Comparison of ENCODE assay signal across 1 cellular context in the genomic region with DNA sequence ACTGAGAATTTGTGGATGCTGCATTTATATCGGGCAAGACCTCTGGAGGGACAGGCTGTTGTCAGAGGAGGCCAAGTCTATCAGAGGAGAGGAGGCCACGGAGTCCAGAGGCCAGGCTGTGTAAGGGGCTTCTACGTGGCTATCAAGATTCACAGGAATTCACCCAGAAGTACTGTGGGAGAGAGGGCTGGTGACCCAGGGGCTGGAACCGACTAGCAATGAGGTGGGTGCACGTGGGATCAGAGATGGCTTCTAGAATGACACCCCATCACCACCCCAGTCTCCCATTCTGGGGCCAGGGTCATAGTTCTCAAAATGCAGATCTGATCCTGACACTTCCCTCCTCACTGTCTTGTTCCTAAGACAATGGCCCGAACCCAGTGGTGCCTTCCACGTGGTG.
TF ChIP-seq lines count a peak whose summit lies in the region.

No MANE protein-coding gene starts in this region.

TF ChIP-seq in H1, 55 proteins besides CTCF, POLR2A, EP300 and RAD21 (continued from another document):
- TF ChIP-seq, protein P1, sequence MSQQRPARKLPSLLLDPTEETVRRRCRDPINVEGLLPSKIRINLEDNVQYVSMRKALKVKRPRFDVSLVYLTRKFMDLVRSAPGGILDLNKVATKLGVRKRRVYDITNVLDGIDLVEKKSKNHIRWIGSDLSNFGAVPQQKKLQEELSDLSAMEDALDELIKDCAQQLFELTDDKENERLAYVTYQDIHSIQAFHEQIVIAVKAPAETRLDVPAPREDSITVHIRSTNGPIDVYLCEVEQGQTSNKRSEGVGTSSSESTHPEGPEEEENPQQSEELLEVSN (IDR thresholded peaks at IDR 0.05): no peak
- TF ChIP-seq CHD7 (IDR thresholded peaks at IDR 0.05; ENCODE audit: insufficient replicate concordance, low read length) (no peak), HDAC2 (IDR thresholded peaks at IDR 0.05; ENCODE audit: borderline replicate concordance in 1 of 2, low read depth in 2 of 2, low read length in 2 of 2) (no peak), RFX5 (IDR thresholded peaks at IDR 0.05; ENCODE audit: borderline replicate concordance, low read depth, low read length) (no peak), JUN (IDR thresholded peaks at IDR 0.05; ENCODE audit: low read depth, low read length) (no peak), BACH1 (IDR thresholded peaks at IDR 0.05; ENCODE audit: low read length) (no peak), TAF1 (IDR thresholded peaks at IDR 0.05; ENCODE audit: low read depth, low read length) (no peak), CREB1 (IDR thresholded peaks at IDR 0.05) (no peak), TAF7 (optimal IDR thresholded peaks at IDR 0.05; ENCODE audit: borderline replicate concordance, low read depth, low read length) (no peak), RNF2 (IDR thresholded peaks at IDR 0.05; ENCODE audit: borderline replicate concordance, low read depth, low read length, missing control alignments, poor library complexity, severe bottlenecking) (no peak), CEBPB (IDR thresholded peaks at IDR 0.05; ENCODE audit: low read depth, low read length) (no peak)
